10 cellular contexts compared by ENCODE assay signal in the genomic region with DNA sequence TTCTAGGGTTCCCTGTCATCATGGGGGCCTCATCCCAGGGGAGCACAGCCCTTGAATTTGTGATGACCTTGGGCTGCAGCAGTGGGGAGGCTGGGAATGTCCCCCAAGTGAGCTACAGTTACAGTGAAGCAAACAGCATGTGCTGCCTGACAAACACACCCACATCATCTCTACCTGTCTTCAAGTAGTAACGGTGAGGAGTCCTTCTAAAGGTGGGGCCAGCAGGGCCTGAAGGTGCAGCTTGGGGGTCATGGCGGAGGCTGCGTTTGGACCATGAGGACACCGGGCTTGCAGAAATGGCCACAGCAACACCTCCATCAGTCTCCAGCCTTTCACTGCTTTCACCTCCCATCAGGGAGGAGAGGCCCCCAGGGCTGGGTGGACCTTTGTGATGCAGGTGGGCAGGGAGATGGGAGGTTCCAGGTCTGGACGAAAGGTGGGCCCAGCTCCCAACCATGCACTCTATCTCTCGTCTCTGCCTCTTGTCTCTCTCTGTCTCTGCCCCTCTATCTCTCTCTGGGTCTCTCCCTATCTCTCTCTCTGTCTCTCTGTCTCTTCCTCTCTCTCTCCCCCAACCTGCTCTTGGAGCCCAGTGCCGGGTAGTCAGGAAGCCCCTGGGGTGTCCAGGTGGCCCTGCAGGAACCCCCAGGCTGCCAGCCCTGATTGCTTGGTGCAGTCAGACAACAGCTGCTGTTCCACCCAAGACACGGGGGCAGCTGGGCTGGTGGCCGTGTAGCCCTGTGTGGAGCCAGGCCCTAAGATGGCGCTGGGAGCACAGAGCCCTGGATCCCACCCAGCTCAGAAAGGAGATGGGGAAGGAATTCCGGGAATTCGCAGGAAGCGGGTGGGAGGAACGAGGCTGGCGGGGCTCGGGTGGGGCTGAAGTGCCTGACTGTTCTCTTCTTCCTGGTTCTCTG. TPM values are rescaled to one million over a fixed set of nuclear protein-coding genes. Genes with fewer than 3 reads are reported as not detected.
DNase-seq lines count a peak whose midpoint lies in the region; ATAC-seq and TF ChIP-seq lines count a peak whose summit lies in the region.
"Had no signal": no experiment of that assay in that cellular context is flagged by ENCODE, and none has a peak within 500 bp of the region (broad histone marks: within the 10 kb centered on the region; RNA-seq: fewer than 3 reads in every experiment).

No MANE protein-coding gene starts in this region.

- ATAC-seq in activated B cell treated with CpG ODN at 0.5 μM for 24 hours (ENCODE audit: low read depth) = no peak

- H3K36me3 ChIP-seq in testis (ENCODE audit: low read depth, missing control alignments) = no peaks in the 10 kb centered on the region

- 71 to 79% methylated on average over 15 to 16 of the region's 16 CpGs for WGBS in testis, 2 donors

- CTCF ChIA-PET in activated B cell treated with CpG ODN at 0.5 μM for 24 hours (lab: Charles Lee) = no interaction called here

- no peak overlapping the region for H3K27ac ChIP-seq in testis

- peaks cover 13% of the 10 kb centered on the region for H3K4me1 ChIP-seq in testis

- no peaks in the 10 kb centered on the region for H3K9me3 ChIP-seq in testis

- H3K4me3 ChIP-seq in testis = no peak overlapping the region

- TF ChIP-seq POLR2A in testis (IDR thresholded peaks at IDR 0.05) = no peak

- H3K4me1 Mint-ChIP-seq in activated B cell treated with CpG ODN at 0.5 μM for 24 hours = peaks cover 2% of the 10 kb centered on the region

- no peak overlapping the region for H3K27ac Mint-ChIP-seq in activated B cell treated with CpG ODN at 0.5 μM for 24 hours

- H3K36me3 Mint-ChIP-seq in activated B cell treated with CpG ODN at 0.5 μM for 24 hours (ENCODE audit: low read depth) = no peaks in the 10 kb centered on the region

- POLR2A ChIA-PET in activated B cell treated with CpG ODN at 0.5 μM for 24 hours (lab: Charles Lee) = no interaction called here

- H3K9me3 Mint-ChIP-seq in activated B cell treated with CpG ODN at 0.5 μM for 24 hours = no peaks in the 10 kb centered on the region

- no peaks in the 10 kb centered on the region for H3K27me3 ChIP-seq in testis

- H3K4me3 Mint-ChIP-seq in activated B cell treated with CpG ODN at 0.5 μM for 24 hours = no peak overlapping the region

- H3K27me3 Mint-ChIP-seq in activated B cell treated with CpG ODN at 0.5 μM for 24 hours = no peaks in the 10 kb centered on the region

- TF ChIP-seq CTCF in activated B cell treated with CpG ODN at 0.5 μM for 24 hours (IDR thresholded peaks at IDR 0.05) (no peak), testis (IDR thresholded peaks at IDR 0.05) (no peak)

- intact Hi-C loops in activated B cell treated with CpG ODN at 0.5 μM for 24 hours (cut with micrococcal nuclease) (no loop called here), testis (cut with DNase I; ENCODE audit: low total_unique reads) (no loop called here)

- peak; percentile 62 for DNase-seq in activated effector memory CD4-positive, alpha-beta T cell treated with anti-CD3 and anti-CD28 coated beads, Interleukin-2, amount 50 U/mL, for 16 hours
- DNase-seq in activated effector memory CD4-positive, alpha-beta T cell treated with Interleukin-2 at 50 U/mL for 16 hours = no peak
- DNase-seq in activated B cell treated with CpG ODN at 0.5 μM for 24 hours = peak; percentile 10
- DNase-seq in left kidney (ENCODE audit: low read depth, low spot score) = peak; percentile 52
- peak; percentile 11 for DNase-seq in testis
- DNase-seq in occipital lobe (lab: John Stamatoyannopoulos, UW) = no peak
- no peak for DNase-seq in NCI-H345 treated with DMSO at 0.1 percent for 48 hours (lab: John Stamatoyannopoulos, UW; ENCODE audit: unreplicated experiment)
- no peak for DNase-seq in AG20443 (ENCODE audit: low spot score)
- DNase-seq: GF-D8, NCI-H446 had no signal

RNA-seq across cellular contexts. Expression of a gene that starts 55.5 kb away (rescaled TPM):
- total RNA-seq in activated B cell treated with CpG ODN at 0.5 μM for 24 hours (0.05 TPM in 1 of 2 replicates, not detected in the other), testis (1 to 10 TPM; 3.5 to 4.3 TPM), occipital lobe (1.9 TPM)
- 3.1 TPM for polyA plus RNA-seq in testis (ENCODE audit: insufficient read depth, low read depth, low replicate concordance)

Comparison
In these comparisons a context has a peak if more than half of its experiments do, and no peak if none do; other contexts are left out.
1. DNase-seq: peak in activated effector memory CD4-positive, alpha-beta T cell treated with anti-CD3 and anti-CD28 coated beads, Interleukin-2, amount 50 U/mL, for 16 hours (single experiment), activated B cell treated with CpG ODN at 0.5 μM for 24 hours (single experiment), left kidney (single experiment) and testis (single experiment); none in activated effector memory CD4-positive, alpha-beta T cell treated with Interleukin-2 at 50 U/mL for 16 hours (single experiment), occipital lobe (single experiment), NCI-H345 treated with DMSO at 0.1 percent for 48 hours (single experiment) and AG20443 (single experiment).